In genomic region chr5:62783374-62784057, GRCh38 we compare ENCODE assay signal across 16 cellular contexts.
DNase-seq lines count a peak whose midpoint lies in the region; ATAC-seq, FAIRE-seq and TF ChIP-seq lines count a peak whose summit lies in the region.
"Had no signal": no experiment of that assay in that cellular context is flagged by ENCODE, and none has a peak within 500 bp of the region (broad histone marks: within the 10 kb centered on the region; RNA-seq: fewer than 3 reads in every experiment).

No MANE protein-coding gene starts in this region.

- H3K4me2 ChIP-seq in MM.1S (ENCODE audit: low read depth, low read length): peak overlapping the region; percentile 92

- H3K9ac ChIP-seq in MM.1S (ENCODE audit: low read length): peak overlapping the region; percentile 46

- no peaks in the 10 kb centered on the region for H4K20me1 ChIP-seq in MM.1S (ENCODE audit: insufficient read depth, low read length)

- POLR2A ChIA-PET in RWPE1 (lab: Yijun Ruan, JAX; ENCODE audit: low non-redundant PET): no interaction called here

- H3K4me3 ChIP-seq in MM.1S (ENCODE audit: low read length): peak overlapping the region; percentile 57
- H3K4me3 ChIP-seq in foreskin fibroblast (ENCODE audit: low read depth in 1 of 2, low read length in 2 of 2): no peak overlapping the region
- H3K4me3 ChIP-seq in ascending aorta: no peak overlapping the region

- no peaks in the 10 kb centered on the region for H3K79me2 ChIP-seq in MM.1S (ENCODE audit: low read length)

- FAIRE-seq in GM12891 (lab: Jason Lieb, UNC): peak; percentile 16
- FAIRE-seq: G401.6 had no signal

- H3K36me3 ChIP-seq in MM.1S (replicated peaks; ENCODE audit: insufficient read depth, low read length) (no peaks in the 10 kb centered on the region), ascending aorta (no peaks in the 10 kb centered on the region)

- intact Hi-C loops in ascending aorta (cut with DNase I): no loop called here

- CTCF ChIA-PET in RWPE1 (lab: Yijun Ruan, JAX): no interaction called here

- peak overlapping the region; percentile 71 for H2AFZ ChIP-seq in MM.1S (ENCODE audit: low read length)

- H3K9me3 ChIP-seq in MM.1S (replicated peaks; ENCODE audit: insufficient read depth, low read length): no peaks in the 10 kb centered on the region
- H3K9me3 ChIP-seq in ascending aorta: no peaks in the 10 kb centered on the region

- H3K27ac ChIP-seq in MM.1S (ENCODE audit: low read length): peak overlapping the region; percentile 85; the same call in 1 of the 2 replicates
- no peak overlapping the region for H3K27ac ChIP-seq in RWPE1
- H3K27ac ChIP-seq in ascending aorta: no peak overlapping the region
- H3K27ac ChIP-seq: VCaP had no signal

- no peak for TF ChIP-seq POLR2A in GM12891 (IDR thresholded peaks at IDR 0.05; ENCODE audit: low read depth, low read length)

- DNase-seq in GM12891 (ENCODE audit: insufficient read length, low spot score) (no peak), MM.1S (peak; percentile 82), foreskin fibroblast (no peak), RWPE1 (ENCODE audit: low spot score) (no peak), ascending aorta (ENCODE audit: low spot score in 2 of 2) (no peak), ureter (ENCODE audit: low spot score) (no peak)
- DNase-seq: activated CD8-positive, alpha-beta T cell treated with anti-CD3 and anti-CD28 coated beads, Interleukin-2, amount 10 ng/mL, durations not matched to agents 7 days and 5 days; activated effector memory CD4-positive, alpha-beta T cell treated with anti-CD3 and anti-CD28 coated beads, Interleukin-2, amount 50 U/mL, for 16 hours; H7; NCI-H2171 treated with DMSO at 0.1 percent for 48 hours; stimulated activated CD4-positive, alpha-beta T cell treated with anti-CD3 and anti-CD28 coated beads, Interleukin-12 subunit alpha, Interleukin-12 subunit beta, amount 100 ng/mL, for 4 hours had no signal

- H3K9me2 ChIP-seq in MM.1S (replicated peaks; ENCODE audit: insufficient read depth, low read length): no peaks in the 10 kb centered on the region

- peaks cover 13% of the 10 kb centered on the region for H3F3A ChIP-seq in MM.1S (ENCODE audit: insufficient read depth, low read length)

- ATAC-seq in GM19467 (IDR thresholded peaks at IDR 0.05; ENCODE audit: unreplicated experiment): peak; percentile 45
- ATAC-seq in HG02798 (IDR thresholded peaks at IDR 0.05; ENCODE audit: poor library complexity, unreplicated experiment): peak; percentile 72
- ATAC-seq: activated CD8-positive, alpha-beta T cell treated with anti-CD3 and anti-CD28 coated beads, Interleukin-2, amount 10 ng/mL, durations not matched to agents 7 days and 5 days; SK-N-SH treated with all-trans-retinoic acid at 6 μM for 48 hours had no signal

- H3K4me1 ChIP-seq in MM.1S (ENCODE audit: low read length) (peaks cover 21% of the 10 kb centered on the region), ascending aorta (no peaks in the 10 kb centered on the region)

- no peaks in the 10 kb centered on the region for H3K27me3 ChIP-seq in MM.1S (replicated peaks; ENCODE audit: insufficient read depth, low read length)
- no peaks in the 10 kb centered on the region for H3K27me3 ChIP-seq in ascending aorta

- TF ChIP-seq CTCF in MM.1S (IDR thresholded peaks at IDR 0.05; ENCODE audit: low read length) (no peak), foreskin fibroblast (IDR thresholded peaks at IDR 0.05; ENCODE audit: low read depth, low read length) (no peak), RWPE1 (conservative IDR thresholded peaks at IDR 0.05; ENCODE audit: low read depth) (no peak), ascending aorta (IDR thresholded peaks at IDR 0.05) (no peak)

TF ChIP-seq in GM12891, 5 proteins besides CTCF, POLR2A, EP300 and RAD21:
- TF ChIP-seq PAX5 (IDR thresholded peaks at IDR 0.05; ENCODE audit: insufficient read depth, low read length, severe bottlenecking): no peak
- TF ChIP-seq TAF1 (IDR thresholded peaks at IDR 0.05; ENCODE audit: low read depth, low read length): no peak
- no peak for TF ChIP-seq POLR2AphosphoS5 (IDR thresholded peaks at IDR 0.05; ENCODE audit: low read depth, low read length)
- TF ChIP-seq POU2F2 (IDR thresholded peaks at IDR 0.05; ENCODE audit: low read depth, low read length): no peak
- TF ChIP-seq SPI1 (IDR thresholded peaks at IDR 0.05; ENCODE audit: low read depth, low read length): no peak
